ENCODE assay signal across 11 cellular contexts in the genomic region with DNA sequence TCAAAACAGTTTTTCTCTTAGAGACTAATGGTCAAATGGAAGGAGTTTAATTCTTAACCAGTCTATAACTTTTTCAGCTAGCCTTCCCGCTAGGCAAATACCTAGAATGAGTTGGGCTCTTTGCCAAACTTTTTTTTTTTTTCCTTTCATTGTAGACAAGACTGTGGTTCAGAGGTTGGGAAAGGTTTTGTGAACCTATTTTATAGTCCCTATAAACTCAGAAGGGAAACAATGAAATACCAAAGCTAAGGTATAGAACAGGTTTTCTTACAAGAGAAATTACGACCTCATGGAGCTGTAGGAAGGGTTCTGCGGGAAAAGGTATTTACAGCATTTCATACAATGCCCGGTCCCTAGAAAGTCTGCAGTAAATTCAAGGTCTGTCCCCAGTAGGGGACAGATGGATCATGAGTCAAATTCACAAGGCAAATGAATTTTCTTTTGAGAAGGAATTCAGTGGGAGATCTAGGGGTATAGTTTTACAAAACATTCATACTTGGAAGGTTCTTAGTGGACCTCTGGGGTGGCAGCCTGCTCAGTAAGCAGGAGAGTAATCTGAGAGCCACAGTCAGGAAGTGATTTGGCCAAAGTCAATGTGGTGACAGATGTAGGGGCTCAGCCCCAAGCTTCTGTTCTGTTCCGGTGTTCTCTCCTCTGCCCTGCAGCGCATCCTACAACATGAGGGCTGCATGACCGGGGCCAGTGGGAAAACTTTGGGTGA.
DNase-seq lines count a peak whose midpoint lies in the region; ATAC-seq and TF ChIP-seq lines count a peak whose summit lies in the region.
"Had no signal": no experiment of that assay in that cellular context is flagged by ENCODE, and none has a peak within 500 bp of the region (broad histone marks: within the 10 kb centered on the region; RNA-seq: fewer than 3 reads in every experiment).

No MANE protein-coding gene starts in this region.

- H3K9me3 Mint-ChIP-seq in endothelial cell (ENCODE audit: unreplicated experiment), result no peaks in the 10 kb centered on the region
- no peaks in the 10 kb centered on the region for H3K9me3 Mint-ChIP-seq in CD8-positive, alpha-beta T cell
- H3K9me3 Mint-ChIP-seq: CD8-positive, alpha-beta memory T cell had no signal

- peaks cover 16% of the 10 kb centered on the region for H3K4me1 Mint-ChIP-seq in endothelial cell (ENCODE audit: unreplicated experiment)
- no peaks in the 10 kb centered on the region for H3K4me1 Mint-ChIP-seq in CD8-positive, alpha-beta T cell (ENCODE audit: low read depth)
- H3K4me1 Mint-ChIP-seq: CD8-positive, alpha-beta memory T cell had no signal

- ATAC-seq in body of pancreas, result peak; percentile 21
- ATAC-seq in right lobe of liver, result peak; percentile 53 to 80 (median 71)
- ATAC-seq in CD8-positive, alpha-beta T cell, result no peak

- peak; percentile 86 for DNase-seq in DMS 273 (lab: John Stamatoyannopoulos, UW; ENCODE audit: unreplicated experiment)
- DNase-seq in NCI-H146 treated with DMSO at 0.1 percent for 48 hours (lab: John Stamatoyannopoulos, UW; ENCODE audit: unreplicated experiment), result peak; percentile 33
- DNase-seq in body of pancreas, result peak in 2 of 4 donors; percentile 41 to 59
- DNase-seq in right lobe of liver, result no peak
- no peak for DNase-seq in endothelial cell (ENCODE audit: low spot score)
- no peak for DNase-seq in CD8-positive, alpha-beta T cell
- DNase-seq in NAMALWA (ENCODE audit: low spot score), result no peak
- no peak for DNase-seq in AG08395 (ENCODE audit: low spot score)
- DNase-seq: CD8-positive, alpha-beta memory T cell; MV-4-11; SW 1271 had no signal

- POLR2A ChIA-PET in CD8-positive, alpha-beta T cell (lab: Charles Lee), result no interaction called here

- H3K4me1 ChIP-seq in body of pancreas (peaks cover 71% of the 10 kb centered on the region), right lobe of liver (peaks cover 0 to 42% (median 20%) of the 10 kb centered on the region in 4 donors)
- H3K4me1 ChIP-seq in CD8-positive, alpha-beta T cell (ENCODE audit: insufficient read depth, low read length), result no peaks in the 10 kb centered on the region

- H3K4me3 ChIP-seq in body of pancreas (no peak overlapping the region), right lobe of liver (no peak overlapping the region)
- H3K4me3 ChIP-seq in CD8-positive, alpha-beta T cell (ENCODE audit: low read depth, low read length), result no peak overlapping the region

- intact Hi-C loops in body of pancreas (cut with DNase I) (no loop called here), right lobe of liver (cut with DNase I) (no loop called here)
- intact Hi-C loops in CD8-positive, alpha-beta T cell (cut with DNase I, micrococcal nuclease), result no loop called here

- H3K27me3 Mint-ChIP-seq in endothelial cell (ENCODE audit: unreplicated experiment), result no peaks in the 10 kb centered on the region
- H3K27me3 Mint-ChIP-seq in CD8-positive, alpha-beta T cell (ENCODE audit: low read depth), result peaks cover 14% of the 10 kb centered on the region

- CTCF ChIA-PET in CD8-positive, alpha-beta T cell (lab: Charles Lee), result no interaction called here

- no peaks in the 10 kb centered on the region for H3K9me3 ChIP-seq in body of pancreas
- H3K9me3 ChIP-seq in right lobe of liver, result no peaks in the 10 kb centered on the region
- no peaks in the 10 kb centered on the region for H3K9me3 ChIP-seq in CD8-positive, alpha-beta T cell (ENCODE audit: low read length)

- 29 to 34% methylated on average over 7 of the region's 7 CpGs for WGBS in body of pancreas, 2 donors
- 38% methylated on average over 7 of the region's 7 CpGs for WGBS in right lobe of liver (ENCODE audit: insufficient coverage, low coverage, low lambda C conversion rate, missing lambda C conversion rate)

- TF ChIP-seq POLR2A in body of pancreas (IDR thresholded peaks at IDR 0.05) (no peak), right lobe of liver (IDR thresholded peaks at IDR 0.05) (no peak)

- peak in 1 of 7 experiments; percentile 2 for TF ChIP-seq CTCF in body of pancreas (IDR thresholded peaks at IDR 0.05)
- no peak for TF ChIP-seq CTCF in right lobe of liver (IDR thresholded peaks at IDR 0.05)
- TF ChIP-seq CTCF in endothelial cell (IDR thresholded peaks at IDR 0.05; ENCODE audit: unreplicated experiment), result no peak
- no peak for TF ChIP-seq CTCF in CD8-positive, alpha-beta T cell (IDR thresholded peaks at IDR 0.05)

- H3K27ac ChIP-seq in body of pancreas (peak overlapping the region; percentile 54 to 79 (median 64)), right lobe of liver (peak overlapping the region; percentile 45 to 91 (median 74))
- no peak overlapping the region for H3K27ac ChIP-seq in CD8-positive, alpha-beta T cell (ENCODE audit: low read depth, low read length)

- no peak overlapping the region for H3K4me3 Mint-ChIP-seq in endothelial cell (ENCODE audit: unreplicated experiment)
- no peak overlapping the region for H3K4me3 Mint-ChIP-seq in CD8-positive, alpha-beta T cell
- H3K4me3 Mint-ChIP-seq: CD8-positive, alpha-beta memory T cell had no signal

- no peak overlapping the region for H3K27ac Mint-ChIP-seq in endothelial cell (ENCODE audit: unreplicated experiment)
- H3K27ac Mint-ChIP-seq in CD8-positive, alpha-beta T cell, result no peak overlapping the region
- H3K27ac Mint-ChIP-seq: CD8-positive, alpha-beta memory T cell had no signal

- H3K27me3 ChIP-seq in body of pancreas, result no peaks in the 10 kb centered on the region
- no peaks in the 10 kb centered on the region for H3K27me3 ChIP-seq in right lobe of liver
- no peaks in the 10 kb centered on the region for H3K27me3 ChIP-seq in CD8-positive, alpha-beta T cell (ENCODE audit: insufficient read depth, low read length)

- H3K36me3 Mint-ChIP-seq in endothelial cell (ENCODE audit: low read depth, unreplicated experiment), result no peaks in the 10 kb centered on the region
- no peaks in the 10 kb centered on the region for H3K36me3 Mint-ChIP-seq in CD8-positive, alpha-beta T cell
- H3K36me3 Mint-ChIP-seq: CD8-positive, alpha-beta memory T cell had no signal

- H3K36me3 ChIP-seq in body of pancreas (replicated peaks in 1 of 2; ENCODE audit: insufficient read depth in 1 of 2, low read depth in 2 of 2) (no peaks in the 10 kb centered on the region), right lobe of liver (no peaks in the 10 kb centered on the region)
- no peaks in the 10 kb centered on the region for H3K36me3 ChIP-seq in CD8-positive, alpha-beta T cell (ENCODE audit: insufficient read depth, low read length)

Comparison
In these comparisons a context has a peak if more than half of its experiments do, and no peak if none do; other contexts are left out.
1. DNase-seq: peak in DMS 273 (single experiment) and NCI-H146 treated with DMSO at 0.1 percent for 48 hours (single experiment); none in right lobe of liver (0 of 3), endothelial cell (single experiment), CD8-positive, alpha-beta T cell (0 of 7), NAMALWA (single experiment) and AG08395 (single experiment).